8 cellular contexts compared by ENCODE assay signal in genomic region chr20:44475694-44476560, GRCh38. TPM values are rescaled to one million over a fixed set of nuclear protein-coding genes. Genes with fewer than 3 reads are reported as not detected.
A peak's percentile ranks its signal among the peaks of the same experiment; 100 is the strongest.
DNase-seq lines count a peak whose midpoint lies in the region; ATAC-seq and TF ChIP-seq lines count a peak whose summit lies in the region.

Gene TTPAL (plus strand): TSS chr20:44475874. CDS start chr20:44480000, 4,126 bp downstream.

- H3K4me1 ChIP-seq in lung (ENCODE audit: control insufficient read depth in 2 of 2, insufficient read depth in 2 of 2, low read length in 2 of 2): peaks cover 7% of the 10 kb centered on the region in 2 donors

- H3K4me1 Mint-ChIP-seq in CD4-positive, alpha-beta T cell (ENCODE audit: low read depth): peaks cover 26% of the 10 kb centered on the region
- H3K4me1 Mint-ChIP-seq in activated CD8-positive, alpha-beta T cell treated with anti-CD3 and anti-CD28 coated beads for 36 hours (ENCODE audit: low read depth): peaks cover 20% of the 10 kb centered on the region

- CTCF ChIA-PET in CD4-positive, alpha-beta T cell (lab: Charles Lee): interaction anchor here (0.6 to 1.8 kb wide), 5 partner anchors 81 to 259 kb away, joined by 3 to 6 read pairs (median 4); no protein-coding TSS in a partner anchor
- CTCF ChIA-PET in activated CD8-positive, alpha-beta T cell treated with anti-CD3 and anti-CD28 coated beads for 36 hours (lab: Charles Lee): interaction anchor here (0.9 to 1.9 kb wide), 7 partner anchors 15 to 258 kb away, joined by 3 to 6 read pairs (median 3); partner anchors contain the start of gene SERINC3

- POLR2A ChIA-PET in CD4-positive, alpha-beta T cell (lab: Charles Lee): interaction anchor here (0.6 to 2.2 kb wide), 12 partner anchors 11 to 409 kb away, joined by 3 to 29 read pairs (median 4); partner anchors contain the start of genes OSER1 and SERINC3
- POLR2A ChIA-PET in activated CD8-positive, alpha-beta T cell treated with anti-CD3 and anti-CD28 coated beads for 36 hours (lab: Charles Lee): interaction anchor here (0.6 to 2.2 kb wide), 17 partner anchors 11 to 168 kb away, joined by 3 to 7 read pairs (median 3); no protein-coding TSS in a partner anchor

- H3K27ac Mint-ChIP-seq in CD4-positive, alpha-beta T cell: peak within 1 kb of the TSS; percentile 96
- peak within 1 kb of the TSS; percentile 97 for H3K27ac Mint-ChIP-seq in activated CD8-positive, alpha-beta T cell treated with anti-CD3 and anti-CD28 coated beads for 36 hours

- no peaks in the 10 kb centered on the region for H3K9me3 ChIP-seq in CD4-positive, alpha-beta T cell (ENCODE audit: control insufficient read depth, low read length)
- no peaks in the 10 kb centered on the region for H3K9me3 ChIP-seq in lung (ENCODE audit: control insufficient read depth in 2 of 2, insufficient read depth in 1 of 2, low read length in 1 of 2)

- WGBS in lung, 2 donors: 3% methylated on average over 55 of the region's 55 CpGs

- ATAC-seq in CD4-positive, alpha-beta T cell (ENCODE audit: poor library complexity): peak; percentile 95
- peak; percentile 95 for ATAC-seq in GM19452 (IDR thresholded peaks at IDR 0.05; ENCODE audit: unreplicated experiment)
- peak; percentile 53 for ATAC-seq in HG03575 (IDR thresholded peaks at IDR 0.05; ENCODE audit: extremely low read depth, insufficient number of reproducible peaks, low FRiP score, unreplicated experiment)
- ATAC-seq in activated CD8-positive, alpha-beta T cell treated with anti-CD3 and anti-CD28 coated beads for 36 hours: peak; percentile 96
- ATAC-seq in lung (ENCODE audit: insufficient read depth, low FRiP score): peak; percentile 99

- peak within 1 kb of the TSS; percentile 81 for H3K4me3 ChIP-seq in lung

- H3K27me3 Mint-ChIP-seq in CD4-positive, alpha-beta T cell: no peaks in the 10 kb centered on the region
- H3K27me3 Mint-ChIP-seq in activated CD8-positive, alpha-beta T cell treated with anti-CD3 and anti-CD28 coated beads for 36 hours: no peaks in the 10 kb centered on the region

- no peaks in the 10 kb centered on the region for H3K9me3 Mint-ChIP-seq in CD4-positive, alpha-beta T cell
- no peaks in the 10 kb centered on the region for H3K9me3 Mint-ChIP-seq in activated CD8-positive, alpha-beta T cell treated with anti-CD3 and anti-CD28 coated beads for 36 hours

- DNase-seq in CD4-positive, alpha-beta T cell: peak; percentile 75 to 91 (median 84)
- DNase-seq in NCI-H82 (lab: John Stamatoyannopoulos, UW): peak; percentile 93
- DNase-seq in activated CD8-positive, alpha-beta T cell treated with anti-CD3 and anti-CD28 coated beads for 36 hours: peak; percentile 91
- DNase-seq in ecto neural progenitor cell (ENCODE audit: low spot score): peak; percentile 91
- DNase-seq in lung (ENCODE audit: low spot score): peak; percentile 90
- peak; percentile 80 to 89 (median 89) for DNase-seq in stimulated activated CD4-positive, alpha-beta T cell treated with anti-CD3 and anti-CD28 coated beads, TNF-alpha, amount 100 ng/mL, for 24 hours (ENCODE audit: low read depth in 3 of 3)

- intact Hi-C loops in CD4-positive, alpha-beta T cell (cut with DNase I, micrococcal nuclease): loop anchor here (1.0 to 10.0 kb wide), 9 partner anchors 45 to 489 kb away; partner anchors contain the start of genes FITM2 (in 1 of the 2), OSER1 (in 1 of the 2), SERINC3 (in 1 of the 2) and STK4 (in 1 of the 2)
- intact Hi-C loops in activated CD8-positive, alpha-beta T cell treated with anti-CD3 and anti-CD28 coated beads for 36 hours (cut with micrococcal nuclease): loop anchor here (10.0 kb wide), 1 partner anchor 139 kb away; no protein-coding TSS in a partner anchor

- peak within 1 kb of the TSS; percentile 89 for H3K27ac ChIP-seq in CD4-positive, alpha-beta T cell (ENCODE audit: low read depth, low read length)
- peak within 1 kb of the TSS; percentile 94 to 97 for H3K27ac ChIP-seq in lung (ENCODE audit: low read depth in 1 of 2, low read length in 1 of 2)

- no peaks in the 10 kb centered on the region for H3K27me3 ChIP-seq in CD4-positive, alpha-beta T cell (ENCODE audit: control insufficient read depth, insufficient read depth, low read length)
- H3K27me3 ChIP-seq in lung (ENCODE audit: control insufficient read depth, insufficient read depth): no peaks in the 10 kb centered on the region

- TF ChIP-seq CTCF in CD4-positive, alpha-beta T cell (IDR thresholded peaks at IDR 0.05): no peak
- TF ChIP-seq CTCF in activated CD8-positive, alpha-beta T cell treated with anti-CD3 and anti-CD28 coated beads for 36 hours (IDR thresholded peaks at IDR 0.05): no peak
- peak; percentile 17 for TF ChIP-seq CTCF in lung (IDR thresholded peaks at IDR 0.05; ENCODE audit: control extremely low read depth, extremely low read depth)

- H3K36me3 Mint-ChIP-seq in CD4-positive, alpha-beta T cell (ENCODE audit: low read depth): peaks cover 15% of the 10 kb centered on the region
- H3K36me3 Mint-ChIP-seq in activated CD8-positive, alpha-beta T cell treated with anti-CD3 and anti-CD28 coated beads for 36 hours (ENCODE audit: low read depth): peaks cover 3% of the 10 kb centered on the region

- H3K36me3 ChIP-seq in lung (ENCODE audit: control insufficient read depth in 2 of 2, insufficient read depth in 2 of 2, low read length in 2 of 2): peaks cover 11 to 12% of the 10 kb centered on the region in 2 donors

- peak within 1 kb of the TSS; percentile 95 for H3K4me3 Mint-ChIP-seq in CD4-positive, alpha-beta T cell
- peak within 1 kb of the TSS; percentile 94 for H3K4me3 Mint-ChIP-seq in activated CD8-positive, alpha-beta T cell treated with anti-CD3 and anti-CD28 coated beads for 36 hours

RNA-seq across cellular contexts. Expression of gene TTPAL, which starts in this region (rescaled TPM):
- 1 to 10 TPM; 9.0 to 9.9 TPM for total RNA-seq in CD4-positive, alpha-beta T cell
- 10 to 100 TPM; 15.2 to 19.5 TPM for total RNA-seq in activated CD8-positive, alpha-beta T cell treated with anti-CD3 and anti-CD28 coated beads for 36 hours
- total RNA-seq in lung: 10 to 100 TPM in 1 of 2 donors, 1 to 10 TPM in 1; 7.0 to 13.8 TPM
- polyA plus RNA-seq in lung: 1 to 10 TPM; 3.2 to 5.4 TPM

Comparison
In these comparisons a context has a peak if more than half of its experiments do, and no peak if none do; other contexts are left out.
1. Peak in every context shown above with its lines: DNase-seq, ATAC-seq, H3K4me3 ChIP-seq and H3K27ac ChIP-seq.